ENCODE assay signal across 6 cellular contexts in the genomic region with DNA sequence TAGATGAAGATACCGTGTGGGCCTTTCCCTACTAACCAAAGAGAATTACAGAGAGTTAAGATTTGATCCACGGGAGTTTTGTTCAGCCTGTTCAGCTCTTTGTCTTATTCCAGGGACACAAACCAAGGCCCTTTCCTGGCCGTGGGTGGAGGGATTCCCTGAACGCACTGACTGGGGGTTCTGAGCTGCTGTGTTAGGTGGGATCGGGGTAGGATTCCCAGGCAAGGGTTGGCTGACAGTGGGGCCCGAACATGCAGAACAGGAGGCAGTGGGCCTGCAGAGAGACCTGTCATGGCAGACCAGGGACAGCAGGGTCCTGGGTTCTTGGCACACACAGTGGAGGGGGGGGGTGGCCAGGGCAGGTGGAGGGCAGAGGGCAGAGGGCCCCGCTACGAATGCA.
"Had no signal": no experiment of that assay in that cellular context is flagged by ENCODE, and none has a peak within 500 bp of the region (broad histone marks: within the 10 kb centered on the region; RNA-seq: fewer than 3 reads in every experiment).

No MANE protein-coding gene starts in this region.

- H2AFZ ChIP-seq: GM23338 had no signal

- H3K9me3 ChIP-seq: HAP-1 had no signal

- H3K27ac ChIP-seq: HL-60 had no signal

- H3K4me1 ChIP-seq: HAP-1 had no signal

- H3K9me3 Mint-ChIP-seq: GM23338, HFFc6 had no signal

- H3K36me3 Mint-ChIP-seq: IgD-negative memory B cell had no signal

- H3K36me3 ChIP-seq: HAP-1 had no signal

- H3K4me2 ChIP-seq: GM23338 had no signal

- DNase-seq: HFFc6, KBM-7 had no signal

- H3K4me3 Mint-ChIP-seq: GM23338, HFFc6, IgD-negative memory B cell had no signal

- H3K27ac Mint-ChIP-seq: GM23338, HFFc6, IgD-negative memory B cell had no signal

- H3K4me3 ChIP-seq: GM23338, HAP-1 had no signal
